8 cellular contexts compared by ENCODE assay signal in genomic region chr1:12472798-12473551, GRCh38.
DNase-seq lines count a peak whose midpoint lies in the region; ATAC-seq and TF ChIP-seq lines count a peak whose summit lies in the region.

No MANE protein-coding gene starts in this region.

- DNase-seq in activated T-cell treated with anti-CD3 and anti-CD28 coated beads for 1 hour (ENCODE audit: low read depth) (peak; percentile 51), iris pigment epithelial cell (ENCODE audit: low read depth) (peak; percentile 75), HEK293T (ENCODE audit: extremely low spot score) (no peak), NOMO-1 treated with DMSO at 0.1 percent for 48 hours (lab: John Stamatoyannopoulos, UW; ENCODE audit: unreplicated experiment) (no peak), HPDE6-E6E7 (ENCODE audit: extremely low spot score) (no peak)
- DNase-seq in stimulated activated CD8-positive, alpha-beta memory T cell treated with anti-CD3 and anti-CD28 coated beads, Interleukin-4, amount 100 ng/mL, for 48 hours: peak; percentile 84

- ATAC-seq in HG03196 (IDR thresholded peaks at IDR 0.05; ENCODE audit: unreplicated experiment) (peak; percentile 61), GM21576 (IDR thresholded peaks at IDR 0.05; ENCODE audit: unreplicated experiment) (no peak)

- CTCF ChIA-PET in HEK293T (lab: Yijun Ruan, JAX): no interaction called here

- POLR2A ChIA-PET in HEK293T (lab: Yijun Ruan, JAX): no interaction called here

TF ChIP-seq in HEK293T, 16 proteins besides CTCF, POLR2A, EP300 and RAD21:
- TF ChIP-seq CTBP1 (IDR thresholded peaks at IDR 0.05; ENCODE audit: borderline replicate concordance): no peak
- TF ChIP-seq LEF1 (IDR thresholded peaks at IDR 0.05; ENCODE audit: borderline replicate concordance): no peak
- no peak for TF ChIP-seq FOXA1 (IDR thresholded peaks at IDR 0.05)
- TF ChIP-seq HDGF (IDR thresholded peaks at IDR 0.05; ENCODE audit: borderline replicate concordance): no peak
- TF ChIP-seq ARNT (IDR thresholded peaks at IDR 0.05): no peak
- no peak for TF ChIP-seq FOXK2 (IDR thresholded peaks at IDR 0.05)
- TF ChIP-seq FOXM1 (IDR thresholded peaks at IDR 0.05; ENCODE audit: borderline replicate concordance): no peak
- TF ChIP-seq, protein P1, sequence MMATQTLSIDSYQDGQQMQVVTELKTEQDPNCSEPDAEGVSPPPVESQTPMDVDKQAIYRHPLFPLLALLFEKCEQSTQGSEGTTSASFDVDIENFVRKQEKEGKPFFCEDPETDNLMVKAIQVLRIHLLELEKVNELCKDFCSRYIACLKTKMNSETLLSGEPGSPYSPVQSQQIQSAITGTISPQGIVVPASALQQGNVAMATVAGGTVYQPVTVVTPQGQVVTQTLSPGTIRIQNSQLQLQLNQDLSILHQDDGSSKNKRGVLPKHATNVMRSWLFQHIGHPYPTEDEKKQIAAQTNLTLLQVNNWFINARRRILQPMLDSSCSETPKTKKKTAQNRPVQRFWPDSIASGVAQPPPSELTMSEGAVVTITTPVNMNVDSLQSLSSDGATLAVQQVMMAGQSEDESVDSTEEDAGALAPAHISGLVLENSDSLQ (IDR thresholded peaks at IDR 0.05): no peak
- no peak for TF ChIP-seq ZNF384 (IDR thresholded peaks at IDR 0.05)
- no peak for TF ChIP-seq SUZ12 (IDR thresholded peaks at IDR 0.05)
- no peak for TF ChIP-seq SP1 (IDR thresholded peaks at IDR 0.05)

Comparison
In these comparisons a context has a peak if more than half of its experiments do, and no peak if none do; other contexts are left out.
1. DNase-seq: peak in activated T-cell treated with anti-CD3 and anti-CD28 coated beads for 1 hour (single experiment), iris pigment epithelial cell (single experiment) and stimulated activated CD8-positive, alpha-beta memory T cell treated with anti-CD3 and anti-CD28 coated beads, Interleukin-4, amount 100 ng/mL, for 48 hours (single experiment); none in HEK293T (single experiment), NOMO-1 treated with DMSO at 0.1 percent for 48 hours (single experiment) and HPDE6-E6E7 (single experiment).